In the genomic region with DNA sequence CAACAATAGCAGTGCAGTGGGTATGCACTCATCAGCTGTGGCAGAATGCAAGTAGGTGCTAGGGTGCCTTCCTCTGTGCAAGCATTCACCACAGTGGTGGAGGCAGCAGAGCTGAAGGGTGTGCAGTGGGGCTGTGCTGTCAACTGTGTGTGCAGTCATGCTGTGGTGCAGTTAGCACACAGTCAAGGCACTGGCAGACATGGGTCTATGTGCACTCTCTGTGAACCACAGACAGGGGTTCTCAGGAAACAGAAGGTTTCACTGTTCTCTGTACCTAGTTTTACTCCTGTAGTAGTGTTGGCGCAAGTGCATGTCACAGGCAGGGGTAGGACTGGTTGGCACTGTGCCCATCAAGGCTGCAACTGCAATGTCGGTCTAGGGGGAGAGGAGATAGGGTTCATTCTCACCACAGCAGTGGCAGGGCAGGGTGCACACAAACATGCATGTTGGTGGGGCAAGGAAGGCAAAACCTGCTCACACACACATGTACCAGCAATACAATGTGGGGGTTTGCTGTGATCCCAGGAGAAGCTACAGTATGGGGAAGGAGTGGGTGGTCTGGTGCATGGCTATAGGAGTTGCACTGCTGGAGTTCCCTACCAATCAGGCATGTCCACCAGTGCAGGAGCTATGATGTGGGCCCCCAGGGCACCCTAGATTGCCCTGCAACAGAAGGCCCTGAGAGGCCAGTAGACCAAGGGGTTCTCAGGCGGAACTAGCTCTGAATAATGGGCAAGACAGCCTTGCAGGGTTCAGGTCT, we compare ENCODE assay signal across 27 cellular contexts.
"Had no signal": no experiment of that assay in that cellular context is flagged by ENCODE, and none has a peak within 500 bp of the region (broad histone marks: within the 10 kb centered on the region; RNA-seq: fewer than 3 reads in every experiment).

No MANE protein-coding gene starts in this region.

- H3K27me3 ChIP-seq: esophagus muscularis mucosa, foreskin keratinocyte, gastroesophageal sphincter, heart left ventricle, hepatocyte, left lung, ovary, sigmoid colon, stomach, thyroid gland had no signal

- H3K4me3 ChIP-seq: coronary artery, esophagus muscularis mucosa, gastroesophageal sphincter, heart left ventricle, hepatocyte, left lung, ovary, psoas muscle, sigmoid colon, stomach, thyroid gland had no signal

- H3K4me1 ChIP-seq: esophagus muscularis mucosa, foreskin keratinocyte, gastroesophageal sphincter, heart left ventricle, left lung, psoas muscle, sigmoid colon, stomach, thyroid gland had no signal

- DNase-seq: dermis blood vessel endothelial cell; effector memory CD4-positive, alpha-beta T cell; foreskin keratinocyte; left cardiac atrium; left lung; mesendoderm; midbrain; naive thymus-derived CD8-positive, alpha-beta T cell; nephron progenitor cell; occipital lobe; ovary; psoas muscle; sigmoid colon; stimulated activated CD4-positive, alpha-beta T cell treated with anti-CD3 and anti-CD28 coated beads, Interleukin-2, amount 100 ng/mL, for 24 hours; stimulated activated CD4-positive, alpha-beta T cell treated with anti-CD3 and anti-CD28 coated beads, Interleukin-4, amount 100 ng/mL, for 24 hours; stimulated activated naive CD4-positive, alpha-beta T cell treated with Interleukin-2 at 50 U/mL for 16 hours; stomach; thyroid gland; trophoblast cell had no signal

- ATAC-seq: foreskin keratinocyte; gastroesophageal sphincter; heart left ventricle; left cardiac atrium; left lung; naive thymus-derived CD8-positive, alpha-beta T cell; psoas muscle; right cardiac atrium; stimulated activated effector memory CD8-positive, alpha-beta T cell treated with anti-CD3 and anti-CD28 coated beads, Interleukin-12 subunit alpha, Interleukin-12 subunit beta, amount 100 ng/mL, for 72 hours had no signal

- FAIRE-seq: endothelial cell of umbilical vein had no signal

- H3K27ac ChIP-seq: coronary artery, esophagus muscularis mucosa, foreskin keratinocyte, gastroesophageal sphincter, heart left ventricle, hepatocyte, left lung, ovary, psoas muscle, sigmoid colon, stomach, thyroid gland had no signal

- H3K9me3 ChIP-seq: psoas muscle, thyroid gland had no signal

- H3K36me3 ChIP-seq: esophagus muscularis mucosa, gastroesophageal sphincter, heart left ventricle, left lung, ovary, sigmoid colon, stomach, thyroid gland had no signal
